Comparison of ENCODE assay signal across 8 cellular contexts in genomic region chr1:204362984-204363334, GRCh38.
DNase-seq lines count a peak whose midpoint lies in the region; ATAC-seq lines count a peak whose summit lies in the region.

No MANE protein-coding gene starts in this region.

- H3K4me3 ChIP-seq in muscle layer of duodenum (ENCODE audit: low read depth in 1 of 2, low read length in 2 of 2): peak overlapping the region; percentile 62 to 67

- peak overlapping the region; percentile 54 for H3K27ac ChIP-seq in muscle layer of duodenum (ENCODE audit: low read length)

- H3K9me3 Mint-ChIP-seq in stimulated activated naive CD8-positive, alpha-beta T cell treated with anti-CD3 and anti-CD28 coated beads, Interleukin-15, Interleukin-2, amounts not matched to agents 100 ng/mL and 50 ng/mL, for 24 hours: no peaks in the 10 kb centered on the region
- no peaks in the 10 kb centered on the region for H3K9me3 Mint-ChIP-seq in central memory CD8-positive, alpha-beta T cell

- no peaks in the 10 kb centered on the region for H3K9me3 ChIP-seq in muscle layer of duodenum (ENCODE audit: control insufficient read depth in 1 of 2, low read length in 2 of 2)

- peaks cover 0 to 16% of the 10 kb centered on the region in 2 donors for H3K4me1 ChIP-seq in muscle layer of duodenum (ENCODE audit: control insufficient read depth in 1 of 2, insufficient read depth in 2 of 2, low read length in 2 of 2)

- H3K4me3 Mint-ChIP-seq in stimulated activated naive CD8-positive, alpha-beta T cell treated with anti-CD3 and anti-CD28 coated beads, Interleukin-15, Interleukin-2, amounts not matched to agents 100 ng/mL and 50 ng/mL, for 24 hours: peak overlapping the region; percentile 57
- H3K4me3 Mint-ChIP-seq in central memory CD8-positive, alpha-beta T cell: peak overlapping the region; percentile 61

- H3K36me3 ChIP-seq in muscle layer of duodenum (ENCODE audit: control insufficient read depth in 1 of 2, insufficient read depth in 2 of 2, low read length in 2 of 2): no peaks in the 10 kb centered on the region

- intact Hi-C loops in posterior cingulate gyrus (cut with DNase I): loop anchor here (1.0 to 10.0 kb wide), 5 partner anchors 100 to 498 kb away; partner anchors contain the start of gene SNRPE

- no peak for ATAC-seq in stimulated activated naive CD8-positive, alpha-beta T cell treated with anti-CD3 and anti-CD28 coated beads, Interleukin-15, Interleukin-2, amounts not matched to agents 100 U/mL and 50 U/mL, for 24 hours
- ATAC-seq in central memory CD8-positive, alpha-beta T cell (replicated peaks; ENCODE audit: extremely low read depth, poor library complexity, severe bottlenecking): no peak
- no peak for ATAC-seq in GM21515 (IDR thresholded peaks at IDR 0.05; ENCODE audit: unreplicated experiment)
- ATAC-seq in GM21447 (IDR thresholded peaks at IDR 0.05; ENCODE audit: unreplicated experiment): no peak

- H3K4me1 Mint-ChIP-seq in stimulated activated naive CD8-positive, alpha-beta T cell treated with anti-CD3 and anti-CD28 coated beads, Interleukin-15, Interleukin-2, amounts not matched to agents 100 ng/mL and 50 ng/mL, for 24 hours (ENCODE audit: low read depth): peaks cover 37% of the 10 kb centered on the region
- H3K4me1 Mint-ChIP-seq in central memory CD8-positive, alpha-beta T cell: peaks cover 15% of the 10 kb centered on the region

- H3K27me3 Mint-ChIP-seq in stimulated activated naive CD8-positive, alpha-beta T cell treated with anti-CD3 and anti-CD28 coated beads, Interleukin-15, Interleukin-2, amounts not matched to agents 100 ng/mL and 50 ng/mL, for 24 hours: peaks cover 12% of the 10 kb centered on the region
- H3K27me3 Mint-ChIP-seq in central memory CD8-positive, alpha-beta T cell: peaks cover 23% of the 10 kb centered on the region

- no peak for DNase-seq in stimulated activated naive CD8-positive, alpha-beta T cell treated with anti-CD3 and anti-CD28 coated beads, Interleukin-15, Interleukin-2, amounts not matched to agents 100 U/mL and 50 U/mL, for 24 hours
- no peak for DNase-seq in central memory CD8-positive, alpha-beta T cell (ENCODE audit: low spot score in 2 of 2)
- DNase-seq in posterior cingulate gyrus: no peak
- no peak for DNase-seq in NCI-H128 (lab: John Stamatoyannopoulos, UW; ENCODE audit: unreplicated experiment)

- no peaks in the 10 kb centered on the region for H3K36me3 Mint-ChIP-seq in stimulated activated naive CD8-positive, alpha-beta T cell treated with anti-CD3 and anti-CD28 coated beads, Interleukin-15, Interleukin-2, amounts not matched to agents 100 ng/mL and 50 ng/mL, for 24 hours (ENCODE audit: low read depth)
- H3K36me3 Mint-ChIP-seq in central memory CD8-positive, alpha-beta T cell (ENCODE audit: insufficient read depth): peaks cover 2% of the 10 kb centered on the region

- peak overlapping the region; percentile 69 for H3K27ac Mint-ChIP-seq in stimulated activated naive CD8-positive, alpha-beta T cell treated with anti-CD3 and anti-CD28 coated beads, Interleukin-15, Interleukin-2, amounts not matched to agents 100 ng/mL and 50 ng/mL, for 24 hours
- peak overlapping the region; percentile 54 for H3K27ac Mint-ChIP-seq in central memory CD8-positive, alpha-beta T cell (ENCODE audit: low read depth)

- no peaks in the 10 kb centered on the region for H3K27me3 ChIP-seq in muscle layer of duodenum (ENCODE audit: low read depth, low read length)
